ENCODE assay signal across 16 cellular contexts in the genomic region with DNA sequence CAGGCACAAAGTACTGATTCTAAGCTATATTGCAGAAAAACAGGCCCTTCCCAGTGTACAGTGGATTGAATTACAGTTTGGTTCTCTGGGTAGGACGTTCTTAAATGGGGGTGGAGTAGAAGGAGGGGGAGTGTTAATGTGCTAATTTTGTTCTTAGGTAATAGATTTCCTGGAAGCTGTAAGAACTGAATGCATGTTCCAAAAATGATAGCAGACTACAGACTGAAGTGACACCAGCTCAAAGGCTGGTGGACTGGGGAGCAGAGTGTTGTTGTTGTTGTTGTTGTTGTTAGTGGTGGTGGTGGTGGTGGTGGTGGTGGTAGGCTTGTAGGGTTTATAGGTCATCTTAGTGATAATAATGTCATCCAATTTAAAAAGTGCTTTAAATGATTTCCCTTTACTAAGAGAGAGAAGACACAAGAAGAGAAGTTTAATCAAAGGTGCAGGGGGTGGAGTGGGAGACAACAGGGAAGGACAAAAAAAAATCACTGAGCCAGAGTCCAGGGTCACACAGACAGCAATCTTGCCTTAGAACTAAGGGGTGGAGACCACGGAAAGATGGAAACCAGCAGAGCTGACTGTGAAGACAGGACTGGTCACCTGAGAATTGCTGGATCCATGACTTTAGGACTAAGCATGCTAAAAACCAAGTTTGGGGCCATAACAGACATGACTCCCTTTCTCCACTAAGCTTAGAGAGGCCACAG. TPM values are rescaled to one million over a fixed set of nuclear protein-coding genes. Genes with fewer than 3 reads are reported as not detected.
DNase-seq lines count a peak whose midpoint lies in the region; ATAC-seq, FAIRE-seq and TF ChIP-seq lines count a peak whose summit lies in the region.
"Had no signal": no experiment of that assay in that cellular context is flagged by ENCODE, and none has a peak within 500 bp of the region (broad histone marks: within the 10 kb centered on the region; RNA-seq: fewer than 3 reads in every experiment).

No MANE protein-coding gene starts in this region.

- H4K20me1 ChIP-seq in K562 (replicated peaks; ENCODE audit: control insufficient read depth, insufficient read depth, low read length), result peaks cover 4% of the 10 kb centered on the region; the same call in 1 of the 2 replicates

- no peaks in the 10 kb centered on the region for H3K36me3 ChIP-seq in K562 (ENCODE audit: control insufficient read depth, insufficient read depth, low read length)
- H3K36me3 ChIP-seq: BE2C had no signal

- H3K79me2 ChIP-seq in K562 (ENCODE audit: control insufficient read depth, insufficient read depth, low read length), result no peaks in the 10 kb centered on the region

- TF ChIP-seq POLR2A in K562 (conservative IDR thresholded peaks at IDR 0.05), result no peak

- ATAC-seq in K562 (peak; percentile 89), left ventricle myocardium superior (peak; percentile 80), HG03280 (IDR thresholded peaks at IDR 0.05; ENCODE audit: unreplicated experiment) (no peak)
- ATAC-seq in activated CD8-positive, alpha-beta T cell treated with anti-CD3 and anti-CD28 coated beads, Interleukin-2, amount 10 ng/mL, durations not matched to agents 7 days and 5 days, result no peak
- ATAC-seq: GM23338, Panc1 had no signal

- no peaks in the 10 kb centered on the region for H3K27me3 Mint-ChIP-seq in activated CD8-positive, alpha-beta T cell treated with anti-CD3 and anti-CD28 coated beads, Interleukin-2, amount 10 ng/mL, durations not matched to agents 7 days and 5 days (ENCODE audit: low read depth)
- H3K27me3 Mint-ChIP-seq: CD4-positive, alpha-beta memory T cell had no signal

- H3K27me3 ChIP-seq in K562 (ENCODE audit: control insufficient read depth in 2 of 2, insufficient read depth in 2 of 2, low read length in 2 of 2), result no peaks in the 10 kb centered on the region
- H3K27me3 ChIP-seq: BE2C had no signal

- H3K4me3 Mint-ChIP-seq in activated CD8-positive, alpha-beta T cell treated with anti-CD3 and anti-CD28 coated beads, Interleukin-2, amount 10 ng/mL, durations not matched to agents 7 days and 5 days, result no peak overlapping the region
- H3K4me3 Mint-ChIP-seq: CD4-positive, alpha-beta memory T cell; GM23338 had no signal

- intact Hi-C loops in K562 (cut with micrococcal nuclease), result no loop called here
- intact Hi-C loops in left ventricle myocardium superior (cut with micrococcal nuclease), result no loop called here

- TF ChIP-seq CTCF in K562 (IDR thresholded peaks at IDR 0.05 in 2 of 3, conservative IDR thresholded peaks at IDR 0.05 in 1 of 3; ENCODE audit: insufficient read depth in 2 of 3, low read depth in 1 of 3, low read length in 3 of 3) (no peak), RWPE1 (conservative IDR thresholded peaks at IDR 0.05; ENCODE audit: low read depth) (no peak)

- no peaks in the 10 kb centered on the region for H3K9me1 ChIP-seq in K562 (ENCODE audit: control insufficient read depth, insufficient read depth, low read length)

- H3K9ac ChIP-seq in K562 (ENCODE audit: insufficient read depth in 1 of 2, low read depth in 2 of 2, low read length in 2 of 2), result 0 out of 4 replicates have a peak overlapping the region, but pooled peaks of 1 of the 2 experiments have one; percentile 1

- H3K4me1 ChIP-seq in K562 (replicated peaks in 1 of 2; ENCODE audit: control insufficient read depth in 2 of 2, insufficient read depth in 2 of 2, low read length in 2 of 2), result peaks cover 0 to 22% of the 10 kb centered on the region in 2 experiments; a peak in 2 of 5 replicates
- H3K4me1 ChIP-seq: BE2C had no signal

- H3K4me3 ChIP-seq in K562, result no peak overlapping the region
- H3K4me3 ChIP-seq: GM23338 had no signal

- no peaks in the 10 kb centered on the region for H3K9me3 ChIP-seq in K562 (replicated peaks; ENCODE audit: control insufficient read depth, insufficient read depth, low read depth, low read length)
- H3K9me3 ChIP-seq: BE2C had no signal

- H3K27ac ChIP-seq in K562 (ENCODE audit: extremely low read depth, low read depth, low read length) (peak overlapping the region; percentile 59; the same call in 1 of the 3 replicates), RWPE1 (no peak overlapping the region)
- H3K27ac ChIP-seq: HL-60 had no signal

- no peaks in the 10 kb centered on the region for H3K4me1 Mint-ChIP-seq in activated CD8-positive, alpha-beta T cell treated with anti-CD3 and anti-CD28 coated beads, Interleukin-2, amount 10 ng/mL, durations not matched to agents 7 days and 5 days (ENCODE audit: low read depth)

- no peak for FAIRE-seq in K562 (lab: Jason Lieb, UNC)

- H3K4me2 ChIP-seq in K562 (ENCODE audit: insufficient read depth, low read length), result peak overlapping the region; percentile 23
- H3K4me2 ChIP-seq: GM23338 had no signal

- no TSS peak for BruUV-seq in K562 (replicated peaks; lab: Mats Ljungman, UMichigan)

- TF ChIP-seq EP300 in K562 (IDR thresholded peaks at IDR 0.05; ENCODE audit: low read length), result peak; percentile 22; the same call in 1 of the 2 replicates

- DNase-seq in NCI-H69 (lab: John Stamatoyannopoulos, UW) (peak; percentile 41), K562 (ENCODE audit: extremely low read depth in 1 of 4, low spot score in 3 of 4) (peak; percentile 43 to 63 (median 54)), left ventricle myocardium superior (no peak), putamen (ENCODE audit: low spot score) (peak; percentile 52), RWPE1 (ENCODE audit: low spot score) (no peak)
- no peak for DNase-seq in activated CD8-positive, alpha-beta T cell treated with anti-CD3 and anti-CD28 coated beads, Interleukin-2, amount 10 ng/mL, durations not matched to agents 7 days and 5 days
- DNase-seq: BE2C; CD4-positive, alpha-beta memory T cell; DND-41; NCI-H1092; NCI-H1694 treated with DMSO at 0.1 percent for 48 hours; SIG-M5 had no signal

- H3K27ac Mint-ChIP-seq in activated CD8-positive, alpha-beta T cell treated with anti-CD3 and anti-CD28 coated beads, Interleukin-2, amount 10 ng/mL, durations not matched to agents 7 days and 5 days, result no peak overlapping the region
- H3K27ac Mint-ChIP-seq: GM23338 had no signal

- peak overlapping the region; percentile 62 for H2AFZ ChIP-seq in K562 (ENCODE audit: low read depth, low read length)
- H2AFZ ChIP-seq: GM23338 had no signal

- H3K9me3 Mint-ChIP-seq in activated CD8-positive, alpha-beta T cell treated with anti-CD3 and anti-CD28 coated beads, Interleukin-2, amount 10 ng/mL, durations not matched to agents 7 days and 5 days (ENCODE audit: insufficient read depth), result no peaks in the 10 kb centered on the region
- H3K9me3 Mint-ChIP-seq: GM23338 had no signal

- 0% methylated on average over 2 of the region's 2 CpGs for WGBS in K562 (ENCODE audit: insufficient coverage, low coverage, missing lambda C conversion rate)

- H3K36me3 Mint-ChIP-seq in activated CD8-positive, alpha-beta T cell treated with anti-CD3 and anti-CD28 coated beads, Interleukin-2, amount 10 ng/mL, durations not matched to agents 7 days and 5 days (ENCODE audit: low read depth), result no peaks in the 10 kb centered on the region

- CTCF ChIA-PET in K562 (lab: Yijun Ruan, JAX; ENCODE audit: low intra/inter-chr PET ratio), result no interaction called here
- CTCF ChIA-PET in RWPE1 (lab: Yijun Ruan, JAX), result no interaction called here
- CTCF ChIA-PET in activated CD8-positive, alpha-beta T cell treated with anti-CD3 and anti-CD28 coated beads, Interleukin-2, amount 10 ng/mL, durations not matched to agents 7 days and 5 days (lab: Charles Lee), result no interaction called here

- in situ Hi-C loops in K562 (cut with MboI), result no loop called here

- TF ChIP-seq RAD21 in K562 (CRISPR knock-in tag; conservative IDR thresholded peaks at IDR 0.05 in 1 of 2, IDR thresholded peaks at IDR 0.05 in 1 of 2), result no peak

- POLR2A ChIA-PET in K562 (lab: Yijun Ruan, JAX), result interaction anchor here (0.5 to 0.9 kb wide), 3 partner anchors 13 to 297 kb away, joined by 3 read pairs; no protein-coding TSS in a partner anchor
- POLR2A ChIA-PET in RWPE1 (lab: Yijun Ruan, JAX; ENCODE audit: low non-redundant PET), result no interaction called here
- POLR2A ChIA-PET in activated CD8-positive, alpha-beta T cell treated with anti-CD3 and anti-CD28 coated beads, Interleukin-2, amount 10 ng/mL, durations not matched to agents 7 days and 5 days (lab: Charles Lee), result no interaction called here

TF ChIP-seq in K562, 482 proteins besides CTCF, POLR2A, EP300 and RAD21 (continues in another document):
- TF ChIP-seq HOXB6 (CRISPR knock-in tag; IDR thresholded peaks at IDR 0.05; ENCODE audit: borderline replicate concordance) (no peak), MEIS2 (IDR thresholded peaks at IDR 0.05; ENCODE audit: partially characterized antibody) (peak; percentile 9), NUFIP1 (IDR thresholded peaks at IDR 0.05; ENCODE audit: partially characterized antibody) (no peak), SMARCE1 (IDR thresholded peaks at IDR 0.05) (0 out of 2 replicates have a peak, but pooled peaks have one; percentile 31)
- TF ChIP-seq, protein P1, sequence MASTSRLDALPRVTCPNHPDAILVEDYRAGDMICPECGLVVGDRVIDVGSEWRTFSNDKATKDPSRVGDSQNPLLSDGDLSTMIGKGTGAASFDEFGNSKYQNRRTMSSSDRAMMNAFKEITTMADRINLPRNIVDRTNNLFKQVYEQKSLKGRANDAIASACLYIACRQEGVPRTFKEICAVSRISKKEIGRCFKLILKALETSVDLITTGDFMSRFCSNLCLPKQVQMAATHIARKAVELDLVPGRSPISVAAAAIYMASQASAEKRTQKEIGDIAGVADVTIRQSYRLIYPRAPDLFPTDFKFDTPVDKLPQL (IDR thresholded peaks at IDR 0.05; ENCODE audit: extremely low read depth, insufficient read length), result no peak

RNA-seq across cellular contexts. Expression of gene TTLL11, which starts 27.0 kb away (rescaled TPM):
- 2.7 and 3.5 TPM in 2 replicates for total RNA-seq in K562 (2011; cell fraction: chromatin; rRNA removed; ENCODE audit: low replicate concordance)
- total RNA-seq in K562 (2011; cell fraction: nucleolus; rRNA removed), result 1.3 and 1.4 TPM in 2 replicates
- total RNA-seq in K562 (2011; cell fraction: nucleoplasm; rRNA removed), result 1.1 and 1.9 TPM in 2 replicates
- total RNA-seq in K562 (2014; rRNA removed), result 3.0 TPM in 2 replicates
- total RNA-seq in K562 (2014; rRNA removed; fragmentation: Illumina TruSeq; extraction: Trizol), result 2.6 and 2.9 TPM in 2 replicates
- 2.5 and 3.3 TPM in 2 replicates for total RNA-seq in K562 (2015; rRNA removed; fragmentation: Illumina TruSeq; extraction: Trizol)
- total RNA-seq in K562 (2021), result 4.2 and 4.4 TPM in 2 replicates
- 2.0 and 2.7 TPM in 2 replicates for polyA plus RNA-seq in K562 (2011; rRNA removed)
- polyA plus RNA-seq in K562 (2011; cell fraction: cytosol; rRNA removed), result 3.2 and 3.9 TPM in 2 replicates
- polyA plus RNA-seq in K562 (2011; cell fraction: nucleus; rRNA removed), result 1.9 and 2.2 TPM in 2 replicates
- 2.8 and 3.9 TPM in 2 replicates for polyA plus RNA-seq in K562 (2012)
- polyA plus RNA-seq in K562 (2014; fragmentation: Illumina TruSeq; extraction: Trizol), result 4.2 and 4.3 TPM in 2 replicates
- 1 to 10 TPM in 1 of 2 experiments, under 1 TPM in 1; 0.83 to 1.5 TPM for polyA plus RNA-seq in K562 (2014; fragmentation: Nextera tagmentation; extraction: Ambion mirVana)
- polyA plus RNA-seq in K562 (2014; rRNA removed), result 3.7 and 4.3 TPM in 2 replicates
- 2.6 and 3.0 TPM in 2 replicates for polyA minus RNA-seq in K562 (2011; rRNA and poly(A)+ RNA removed)
- polyA minus RNA-seq in K562 (2011; cell fraction: cytosol; rRNA and poly(A)+ RNA removed), result 0.38 and 2.2 TPM in 2 replicates
- 1.3 and 1.6 TPM in 2 replicates for polyA minus RNA-seq in K562 (2011; cell fraction: nucleus; rRNA and poly(A)+ RNA removed)
- 5.8 TPM for total RNA-seq in left ventricle myocardium superior
- 1 to 10 TPM; 2.6 to 3.3 TPM for total RNA-seq in activated CD8-positive, alpha-beta T cell treated with anti-CD3 and anti-CD28 coated beads, Interleukin-2, amount 10 ng/mL, durations not matched to agents 7 days and 5 days

Comparison
In these comparisons a context has a peak if more than half of its experiments do, and no peak if none do; other contexts are left out.
1. DNase-seq: peak in NCI-H69 (single experiment), K562 (4 of 4) and putamen (single experiment); none in left ventricle myocardium superior (single experiment), RWPE1 (single experiment) and activated CD8-positive, alpha-beta T cell treated with anti-CD3 and anti-CD28 coated beads, Interleukin-2, amount 10 ng/mL, durations not matched to agents 7 days and 5 days (single experiment).
2. ATAC-seq: peak in K562 (single experiment) and left ventricle myocardium superior (single experiment); none in HG03280 (single experiment) and activated CD8-positive, alpha-beta T cell treated with anti-CD3 and anti-CD28 coated beads, Interleukin-2, amount 10 ng/mL, durations not matched to agents 7 days and 5 days (single experiment).